In genomic region chr1:48823161-48823560, GRCh38 we compare ENCODE assay signal across 15 cellular contexts. TPM values are rescaled to one million over a fixed set of nuclear protein-coding genes. Genes with fewer than 3 reads are reported as not detected.
DNase-seq lines count a peak whose midpoint lies in the region; ATAC-seq, FAIRE-seq and TF ChIP-seq lines count a peak whose summit lies in the region.
"Had no signal": no experiment of that assay in that cellular context is flagged by ENCODE, and none has a peak within 500 bp of the region (broad histone marks: within the 10 kb centered on the region; RNA-seq: fewer than 3 reads in every experiment).

No MANE protein-coding gene starts in this region.

- H3K36me3 ChIP-seq in left ventricle myocardium inferior (no peaks in the 10 kb centered on the region), small intestine (ENCODE audit: control insufficient read depth in 2 of 2, insufficient read depth in 2 of 2, low read length in 2 of 2) (no peaks in the 10 kb centered on the region)

- no peak overlapping the region for H3K4me3 Mint-ChIP-seq in stimulated activated memory B cell treated with anti-CD40 and anti-IgM and Interleukin-4, amounts not matched to agents 10 μg/mL and 1 μg/mL and 100 μg/mL, for 72 hours
- H3K4me3 Mint-ChIP-seq: T-helper 17 cell had no signal

- TF ChIP-seq CTCF in left ventricle myocardium inferior (IDR thresholded peaks at IDR 0.05; ENCODE audit: borderline replicate concordance), result no peak

- FAIRE-seq in small intestine (lab: Jason Lieb, UNC), result no peak

- H3K4me3 ChIP-seq in left ventricle myocardium inferior (no peak overlapping the region), small intestine (ENCODE audit: low read depth in 1 of 2, low read length in 2 of 2) (no peak overlapping the region)

- H3K9me3 ChIP-seq in left ventricle myocardium inferior (replicated peaks), result no peaks in the 10 kb centered on the region
- H3K9me3 ChIP-seq in small intestine (ENCODE audit: control insufficient read depth, low read depth), result no peaks in the 10 kb centered on the region

- H3K4me1 Mint-ChIP-seq in stimulated activated memory B cell treated with anti-CD40 and anti-IgM and Interleukin-4, amounts not matched to agents 10 μg/mL and 1 μg/mL and 100 μg/mL, for 72 hours, result no peaks in the 10 kb centered on the region
- H3K4me1 Mint-ChIP-seq: T-helper 17 cell had no signal

- H3K36me3 Mint-ChIP-seq in stimulated activated memory B cell treated with anti-CD40 and anti-IgM and Interleukin-4, amounts not matched to agents 10 μg/mL and 1 μg/mL and 100 μg/mL, for 72 hours, result no peaks in the 10 kb centered on the region

- no peak for ATAC-seq in stimulated activated memory B cell treated with anti-CD40 and anti-IgM and Interleukin-4, amounts not matched to agents 10 μg/mL and 1 μg/mL and 100 μg/mL, for 72 hours
- ATAC-seq: T-helper 17 cell had no signal

- H3K27ac ChIP-seq in left ventricle myocardium inferior (replicated peaks) (no peak overlapping the region), small intestine (ENCODE audit: low read depth in 1 of 2, low read length in 1 of 2) (peak overlapping the region in 1 of 2 donors; percentile 0)

- H3K27ac Mint-ChIP-seq in stimulated activated memory B cell treated with anti-CD40 and anti-IgM and Interleukin-4, amounts not matched to agents 10 μg/mL and 1 μg/mL and 100 μg/mL, for 72 hours, result no peak overlapping the region
- H3K27ac Mint-ChIP-seq: T-helper 17 cell had no signal

- no peaks in the 10 kb centered on the region for H3K9me3 Mint-ChIP-seq in stimulated activated memory B cell treated with anti-CD40 and anti-IgM and Interleukin-4, amounts not matched to agents 10 μg/mL and 1 μg/mL and 100 μg/mL, for 72 hours

- H3K4me1 ChIP-seq in left ventricle myocardium inferior, result no peaks in the 10 kb centered on the region
- peaks cover 2% of the 10 kb centered on the region in 2 donors for H3K4me1 ChIP-seq in small intestine (ENCODE audit: control insufficient read depth in 2 of 2, insufficient read depth in 1 of 2, low read depth in 1 of 2, low read length in 1 of 2)

- intact Hi-C loops in left ventricle myocardium inferior (cut with micrococcal nuclease), result no loop called here

- H3K27me3 ChIP-seq in left ventricle myocardium inferior (ENCODE audit: low read depth) (no peaks in the 10 kb centered on the region), small intestine (ENCODE audit: control insufficient read depth in 2 of 2, insufficient read depth in 2 of 2, low read length in 2 of 2) (no peaks in the 10 kb centered on the region)

- DNase-seq in NCI-H345 (lab: John Stamatoyannopoulos, UW) (peak; percentile 37), NCI-H345 treated with DMSO at 0.1 percent for 48 hours (lab: John Stamatoyannopoulos, UW; ENCODE audit: unreplicated experiment) (no peak), NCI-H2029 (lab: John Stamatoyannopoulos, UW) (peak; percentile 94), left ventricle myocardium inferior (peak; percentile 12), small intestine (peak; percentile 92), NCI-H446 treated with DMSO at 0.1 percent for 48 hours (lab: John Stamatoyannopoulos, UW) (no peak), GM03348 (ENCODE audit: low spot score) (no peak)
- DNase-seq: activated T-cell treated with anti-CD3 and anti-CD28 coated beads, Interleukin-2, amount 50 U/mL, for 1 hour; DND-41; mammary epithelial cell; nucleus accumbens; OCI-M1; stimulated activated CD4-positive, alpha-beta T cell treated with anti-CD3 and anti-CD28 coated beads, Interleukin-12 subunit alpha, Interleukin-12 subunit beta, amount 100 ng/mL, for 4 hours; T-helper 17 cell had no signal

- no peaks in the 10 kb centered on the region for H3K27me3 Mint-ChIP-seq in stimulated activated memory B cell treated with anti-CD40 and anti-IgM and Interleukin-4, amounts not matched to agents 10 μg/mL and 1 μg/mL and 100 μg/mL, for 72 hours
- H3K27me3 Mint-ChIP-seq: T-helper 17 cell had no signal

RNA-seq across cellular contexts. Expression of gene BEND5, which starts 46.5 kb away (rescaled TPM):
- total RNA-seq in left ventricle myocardium inferior, result 4.2 TPM
- 1 to 10 TPM in 2 of 3 donors, under 1 TPM in 1; 0.45 to 3.0 (median 2.7) TPM for polyA plus RNA-seq in small intestine

Comparison
In these comparisons a context has a peak if more than half of its experiments do, and no peak if none do; other contexts are left out.
1. DNase-seq: peak in NCI-H345 (single experiment), NCI-H2029 (single experiment), left ventricle myocardium inferior (single experiment) and small intestine (single experiment); none in NCI-H345 treated with DMSO at 0.1 percent for 48 hours (single experiment), NCI-H446 treated with DMSO at 0.1 percent for 48 hours (single experiment) and GM03348 (single experiment).